In the genomic region with DNA sequence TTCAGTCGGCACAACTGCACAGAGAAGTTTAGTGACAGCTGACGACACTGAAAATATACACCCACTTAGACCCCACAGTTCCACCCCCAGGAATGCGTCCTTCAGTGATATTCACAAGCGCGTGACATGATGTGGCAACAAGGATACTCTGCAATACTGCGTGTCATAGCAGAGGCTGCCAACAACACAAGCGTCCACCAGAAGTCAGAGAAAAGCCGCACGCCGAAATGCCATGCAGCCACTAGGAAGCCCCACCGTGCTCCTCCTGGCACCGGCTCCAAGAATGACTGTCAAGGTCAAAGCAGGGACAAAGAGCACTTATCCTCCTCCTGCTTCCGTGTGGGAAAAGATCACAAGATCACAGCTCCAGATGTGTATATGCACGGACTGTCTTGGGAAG, we compare ENCODE assay signal across 1 cellular context.
TF ChIP-seq lines count a peak whose summit lies in the region.

No MANE protein-coding gene starts in this region.

TF ChIP-seq in GM12878, 131 proteins besides CTCF, POLR2A, EP300 and RAD21:
- TF ChIP-seq ASH2L (IDR thresholded peaks at IDR 0.05; ENCODE audit: borderline replicate concordance, low read depth) (no peak), BACH1 (IDR thresholded peaks at IDR 0.05; ENCODE audit: borderline replicate concordance) (no peak), TCF3 (IDR thresholded peaks at IDR 0.05; ENCODE audit: borderline replicate concordance, insufficient read depth, low read depth, low read length) (no peak), ZNF217 (IDR thresholded peaks at IDR 0.05) (no peak), NR2C1 (IDR thresholded peaks at IDR 0.05) (no peak), ZBTB11 (CRISPR knock-in tag; IDR thresholded peaks at IDR 0.05) (no peak), MEF2A (IDR thresholded peaks at IDR 0.05; ENCODE audit: insufficient read depth, low read depth, low read length) (no peak), GATAD2B (conservative IDR thresholded peaks at IDR 0.05; ENCODE audit: low read depth) (no peak), EGR1 (IDR thresholded peaks at IDR 0.05; ENCODE audit: borderline replicate concordance in 1 of 2, low read depth in 2 of 2, low read length in 2 of 2) (no peak), GABPA (IDR thresholded peaks at IDR 0.05; ENCODE audit: low read depth) (no peak), RBBP5 (conservative IDR thresholded peaks at IDR 0.05) (no peak)
- TF ChIP-seq, protein P1, sequence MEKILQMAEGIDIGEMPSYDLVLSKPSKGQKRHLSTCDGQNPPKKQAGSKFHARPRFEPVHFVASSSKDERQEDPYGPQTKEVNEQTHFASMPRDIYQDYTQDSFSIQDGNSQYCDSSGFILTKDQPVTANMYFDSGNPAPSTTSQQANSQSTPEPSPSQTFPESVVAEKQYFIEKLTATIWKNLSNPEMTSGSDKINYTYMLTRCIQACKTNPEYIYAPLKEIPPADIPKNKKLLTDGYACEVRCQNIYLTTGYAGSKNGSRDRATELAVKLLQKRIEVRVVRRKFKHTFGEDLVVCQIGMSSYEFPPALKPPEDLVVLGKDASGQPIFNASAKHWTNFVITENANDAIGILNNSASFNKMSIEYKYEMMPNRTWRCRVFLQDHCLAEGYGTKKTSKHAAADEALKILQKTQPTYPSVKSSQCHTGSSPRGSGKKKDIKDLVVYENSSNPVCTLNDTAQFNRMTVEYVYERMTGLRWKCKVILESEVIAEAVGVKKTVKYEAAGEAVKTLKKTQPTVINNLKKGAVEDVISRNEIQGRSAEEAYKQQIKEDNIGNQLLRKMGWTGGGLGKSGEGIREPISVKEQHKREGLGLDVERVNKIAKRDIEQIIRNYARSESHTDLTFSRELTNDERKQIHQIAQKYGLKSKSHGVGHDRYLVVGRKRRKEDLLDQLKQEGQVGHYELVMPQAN (conservative IDR thresholded peaks at IDR 0.05) = no peak
- TF ChIP-seq, protein P2, sequence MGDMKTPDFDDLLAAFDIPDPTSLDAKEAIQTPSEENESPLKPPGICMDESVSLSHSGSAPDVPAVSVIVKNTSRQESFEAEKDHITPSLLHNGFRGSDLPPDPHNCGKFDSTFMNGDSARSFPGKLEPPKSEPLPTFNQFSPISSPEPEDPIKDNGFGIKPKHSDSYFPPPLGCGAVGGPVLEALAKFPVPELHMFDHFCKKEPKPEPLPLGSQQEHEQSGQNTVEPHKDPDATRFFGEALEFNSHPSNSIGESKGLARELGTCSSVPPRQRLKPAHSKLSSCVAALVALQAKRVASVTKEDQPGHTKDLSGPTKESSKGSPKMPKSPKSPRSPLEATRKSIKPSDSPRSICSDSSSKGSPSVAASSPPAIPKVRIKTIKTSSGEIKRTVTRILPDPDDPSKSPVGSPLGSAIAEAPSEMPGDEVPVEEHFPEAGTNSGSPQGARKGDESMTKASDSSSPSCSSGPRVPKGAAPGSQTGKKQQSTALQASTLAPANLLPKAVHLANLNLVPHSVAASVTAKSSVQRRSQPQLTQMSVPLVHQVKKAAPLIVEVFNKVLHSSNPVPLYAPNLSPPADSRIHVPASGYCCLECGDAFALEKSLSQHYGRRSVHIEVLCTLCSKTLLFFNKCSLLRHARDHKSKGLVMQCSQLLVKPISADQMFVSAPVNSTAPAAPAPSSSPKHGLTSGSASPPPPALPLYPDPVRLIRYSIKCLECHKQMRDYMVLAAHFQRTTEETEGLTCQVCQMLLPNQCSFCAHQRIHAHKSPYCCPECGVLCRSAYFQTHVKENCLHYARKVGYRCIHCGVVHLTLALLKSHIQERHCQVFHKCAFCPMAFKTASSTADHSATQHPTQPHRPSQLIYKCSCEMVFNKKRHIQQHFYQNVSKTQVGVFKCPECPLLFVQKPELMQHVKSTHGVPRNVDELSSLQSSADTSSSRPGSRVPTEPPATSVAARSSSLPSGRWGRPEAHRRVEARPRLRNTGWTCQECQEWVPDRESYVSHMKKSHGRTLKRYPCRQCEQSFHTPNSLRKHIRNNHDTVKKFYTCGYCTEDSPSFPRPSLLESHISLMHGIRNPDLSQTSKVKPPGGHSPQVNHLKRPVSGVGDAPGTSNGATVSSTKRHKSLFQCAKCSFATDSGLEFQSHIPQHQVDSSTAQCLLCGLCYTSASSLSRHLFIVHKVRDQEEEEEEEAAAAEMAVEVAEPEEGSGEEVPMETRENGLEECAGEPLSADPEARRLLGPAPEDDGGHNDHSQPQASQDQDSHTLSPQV (IDR thresholded peaks at IDR 0.05) = no peak
